ENCODE assay signal across 22 cellular contexts in the genomic region with DNA sequence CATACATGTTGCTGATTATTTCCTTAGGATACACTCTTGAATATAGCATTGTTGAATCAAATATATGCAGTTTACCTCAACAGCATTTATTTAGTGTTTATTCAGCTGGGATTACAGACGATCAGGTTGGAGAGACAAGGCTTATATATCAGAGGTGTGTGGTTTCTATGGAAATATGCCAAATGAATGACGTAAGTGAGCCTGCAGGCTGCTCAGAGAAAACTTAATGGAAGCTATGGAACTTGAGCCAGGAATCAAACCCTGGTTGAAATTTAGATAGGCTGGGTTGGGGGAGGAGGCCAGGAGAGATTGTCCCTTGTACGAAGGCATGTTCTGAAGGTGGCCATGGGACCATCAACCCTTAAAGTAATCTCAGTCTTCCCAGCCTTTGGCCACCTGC.
DNase-seq lines count a peak whose midpoint lies in the region; ATAC-seq and TF ChIP-seq lines count a peak whose summit lies in the region.
"Had no signal": no experiment of that assay in that cellular context is flagged by ENCODE, and none has a peak within 500 bp of the region (broad histone marks: within the 10 kb centered on the region; RNA-seq: fewer than 3 reads in every experiment).

No MANE protein-coding gene starts in this region.

- H3K4me2 ChIP-seq in IMR-90 (ENCODE audit: low read depth, low read length), result no peak overlapping the region

- H3K9ac ChIP-seq in IMR-90 (ENCODE audit: low read depth, low read length), result no peak overlapping the region

- no peak for TF ChIP-seq CTCF in CD8-positive, alpha-beta T cell (IDR thresholded peaks at IDR 0.05)
- TF ChIP-seq CTCF in IMR-90 (conservative IDR thresholded peaks at IDR 0.05; ENCODE audit: low read depth, low read length) (no peak), choroid plexus epithelial cell (conservative IDR thresholded peaks at IDR 0.05; ENCODE audit: low read depth, low read length) (no peak)

- no peak overlapping the region for H2AK9ac ChIP-seq in IMR-90 (replicated peaks; ENCODE audit: low read depth, low read length, poor library complexity)

- no peak for ATAC-seq in CD8-positive, alpha-beta T cell
- ATAC-seq in IMR-90 (ENCODE audit: low read depth) (no peak), sciatic nerve (no peak), GM19452 (IDR thresholded peaks at IDR 0.05; ENCODE audit: unreplicated experiment) (no peak), GM19023 (IDR thresholded peaks at IDR 0.05; ENCODE audit: unreplicated experiment) (no peak)
- ATAC-seq: activated CD8-positive, alpha-beta T cell treated with anti-CD3 and anti-CD28 coated beads, Interleukin-2, amount 10 ng/mL, durations not matched to agents 7 days and 5 days; activated T-cell treated with anti-CD3 and anti-CD28 coated beads, Interleukin-2, amount 50 U/mL, for 4 hours; GM12878 had no signal

- no peaks in the 10 kb centered on the region for H4K20me1 ChIP-seq in IMR-90 (ENCODE audit: insufficient read depth, low read length)

- no peak overlapping the region for H3K27ac ChIP-seq in CD8-positive, alpha-beta T cell (ENCODE audit: low read depth, low read length)
- no peak overlapping the region for H3K27ac ChIP-seq in IMR-90 (ENCODE audit: insufficient read depth, low read length)
- H3K27ac ChIP-seq: ovary had no signal

- 84% methylated on average over 2 of the region's 3 CpGs; no CpG with 5 or more reads in 1 of the 2 experiments for WGBS in IMR-90 (ENCODE audit: extremely low coverage in 2 of 2, insufficient read length in 1 of 2), 2 experiments

- no peak overlapping the region for H2BK5ac ChIP-seq in IMR-90 (ENCODE audit: low read depth, low read length, poor library complexity, severe bottlenecking)

- intact Hi-C loops in CD8-positive, alpha-beta T cell (cut with DNase I, micrococcal nuclease), result no loop called here
- intact Hi-C loops in IMR-90 (cut with micrococcal nuclease) (no loop called here), sciatic nerve (cut with DNase I) (no loop called here)

- H3K79me1 ChIP-seq in IMR-90 (ENCODE audit: low read depth in 1 of 2, low read length in 2 of 2), result no peaks in the 10 kb centered on the region; a peak in 1 of 4 replicates

- H3K4me1 Mint-ChIP-seq in CD8-positive, alpha-beta T cell (ENCODE audit: low read depth), result peaks cover 10% of the 10 kb centered on the region
- H3K4me1 Mint-ChIP-seq: activated B cell treated with CpG ODN at 0.5 μM for 24 hours had no signal

- H3K4me3 ChIP-seq in CD8-positive, alpha-beta T cell (ENCODE audit: low read depth, low read length), result no peak overlapping the region
- H3K4me3 ChIP-seq in IMR-90 (ENCODE audit: insufficient read depth, low read depth, low read length) (no peak overlapping the region), choroid plexus epithelial cell (ENCODE audit: low read depth, low read length) (no peak overlapping the region)
- H3K4me3 ChIP-seq: GM12878, ovary had no signal

- no peak overlapping the region for H3K56ac ChIP-seq in IMR-90 (ENCODE audit: extremely low read depth, insufficient read depth, low read length)

- POLR2A ChIA-PET in CD8-positive, alpha-beta T cell (lab: Charles Lee), result interaction anchor here (1.1 kb wide), 1 partner anchor 9 kb away, joined by 3 read pairs; no protein-coding TSS in a partner anchor
- POLR2A ChIA-PET in IMR-90 (lab: Charles Lee; ENCODE audit: unreplicated experiment), result no interaction called here

- no peak overlapping the region for H4K5ac ChIP-seq in IMR-90 (ENCODE audit: low read depth, low read length)

- no peak overlapping the region for H4K8ac ChIP-seq in IMR-90 (ENCODE audit: low read depth in 2 of 2, low read length in 2 of 2)

- no peaks in the 10 kb centered on the region for H3K4me1 ChIP-seq in CD8-positive, alpha-beta T cell (ENCODE audit: insufficient read depth, low read length)
- H3K4me1 ChIP-seq in IMR-90 (ENCODE audit: control insufficient read depth, insufficient read depth, low read length), result no peaks in the 10 kb centered on the region; the same call in 1 of the 2 replicates
- H3K4me1 ChIP-seq: Caco-2 had no signal

- TF ChIP-seq RAD21 in IMR-90 (IDR thresholded peaks at IDR 0.05; ENCODE audit: low read length), result no peak

- BruUV-seq in IMR-90 (replicated peaks; lab: Mats Ljungman, UMichigan), result no TSS peak

- in situ Hi-C loops in IMR-90 (cut with MboI; ENCODE audit: low sequenced_read_pairs), result no loop called here

- dilution Hi-C loops in IMR-90 (cut with HindIII; ENCODE audit: low sequenced_read_pairs, unreplicated experiment), result no loop called here

- peaks cover 79% of the 10 kb centered on the region for H3K36me3 Mint-ChIP-seq in CD8-positive, alpha-beta T cell

- H3K23ac ChIP-seq in IMR-90 (ENCODE audit: low read depth, low read length), result no peak overlapping the region

- TF ChIP-seq POLR2A in IMR-90 (IDR thresholded peaks at IDR 0.05; ENCODE audit: low read depth, low read length), result no peak

- H3K18ac ChIP-seq in IMR-90 (ENCODE audit: low read depth, low read length), result no peak overlapping the region

- H3K4me3 Mint-ChIP-seq in CD8-positive, alpha-beta T cell, result no peak overlapping the region
- H3K4me3 Mint-ChIP-seq: activated B cell treated with CpG ODN at 0.5 μM for 24 hours; activated CD8-positive, alpha-beta T cell treated with anti-CD3 and anti-CD28 coated beads, Interleukin-2, amount 10 ng/mL, durations not matched to agents 7 days and 5 days; activated naive CD4-positive, alpha-beta T cell treated with anti-CD3 and anti-CD28 coated beads, Interleukin-2, amount 50 U/mL, for 24 hours; activated T-cell treated with anti-CD3 and anti-CD28 coated beads, Interleukin-2, amount 50 U/mL, for 4 hours; central memory CD8-positive, alpha-beta T cell had no signal

- CTCF ChIA-PET in CD8-positive, alpha-beta T cell (lab: Charles Lee), result interaction anchor here (0.6 to 5.2 kb wide), 3 partner anchors 111 to 818 kb away, joined by 3 to 23 read pairs (median 3); no protein-coding TSS in a partner anchor
- CTCF ChIA-PET in IMR-90 (lab: Yijun Ruan, JAX), result interaction anchor here (0.5 kb wide), 1 partner anchor 116 kb away, joined by 4 read pairs; no protein-coding TSS in a partner anchor

- H4K91ac ChIP-seq in IMR-90 (ENCODE audit: insufficient read depth, low read depth, low read length), result no peak overlapping the region

- H2AK5ac ChIP-seq in IMR-90 (ENCODE audit: low read depth, low read length), result no peak overlapping the region

- H3K27me3 ChIP-seq in CD8-positive, alpha-beta T cell (ENCODE audit: insufficient read depth, low read length), result no peaks in the 10 kb centered on the region
- H3K27me3 ChIP-seq in IMR-90 (ENCODE audit: control insufficient read depth, insufficient read depth, low read length), result no peaks in the 10 kb centered on the region
- H3K27me3 ChIP-seq: ovary had no signal

- no peaks in the 10 kb centered on the region for H3K9me3 ChIP-seq in CD8-positive, alpha-beta T cell (ENCODE audit: low read length)
- H3K9me3 ChIP-seq in IMR-90 (ENCODE audit: control insufficient read depth, insufficient read depth, low read length), result peaks cover 1% of the 10 kb centered on the region; the same call in 1 of the 2 replicates
- H3K9me3 ChIP-seq: Caco-2, ovary had no signal

- no peak overlapping the region for H3K4ac ChIP-seq in IMR-90 (ENCODE audit: low read depth, low read length)

- no peak overlapping the region for H3K14ac ChIP-seq in IMR-90 (replicated peaks; ENCODE audit: low read depth, low read length)

- H3K36me3 ChIP-seq in CD8-positive, alpha-beta T cell (ENCODE audit: insufficient read depth, low read length), result peaks cover 30% of the 10 kb centered on the region
- H3K36me3 ChIP-seq in IMR-90 (ENCODE audit: control insufficient read depth, insufficient read depth, low read length), result peaks cover 3% of the 10 kb centered on the region; the same call in 1 of the 2 replicates
- H3K36me3 ChIP-seq: ovary had no signal

- no peak overlapping the region for H2BK15ac ChIP-seq in IMR-90 (ENCODE audit: low read depth, low read length)

- no peaks in the 10 kb centered on the region for H3K9me3 Mint-ChIP-seq in CD8-positive, alpha-beta T cell
- H3K9me3 Mint-ChIP-seq: activated naive CD4-positive, alpha-beta T cell treated with anti-CD3 and anti-CD28 coated beads, Interleukin-2, amount 50 U/mL, for 24 hours; central memory CD8-positive, alpha-beta T cell had no signal

- no peak overlapping the region for H2AFZ ChIP-seq in IMR-90 (replicated peaks; ENCODE audit: low read length, poor library complexity)

- no peak overlapping the region for H2BK120ac ChIP-seq in IMR-90 (ENCODE audit: low read depth, low read length)

- H3K9me1 ChIP-seq in IMR-90 (ENCODE audit: insufficient read depth, low read length), result peaks cover 5% of the 10 kb centered on the region; the same call in 1 of the 2 replicates

- no peak overlapping the region for H2BK20ac ChIP-seq in IMR-90 (ENCODE audit: low read depth, low read length)

- no peak for DNase-seq in CD8-positive, alpha-beta T cell
- DNase-seq in IMR-90 (peak; percentile 51), RPMI7951 (ENCODE audit: low read depth) (peak; percentile 30), choroid plexus epithelial cell (ENCODE audit: low read depth) (peak; percentile 67), sciatic nerve (ENCODE audit: low spot score) (no peak)
- DNase-seq: activated B cell treated with CpG ODN at 0.5 μM for 24 hours; activated CD8-positive, alpha-beta T cell treated with anti-CD3 and anti-CD28 coated beads, Interleukin-2, amount 10 ng/mL, durations not matched to agents 7 days and 5 days; activated T-cell treated with anti-CD3 and anti-CD28 coated beads, Interleukin-2, amount 50 U/mL, for 4 hours; Caco-2; effector CD8-positive, alpha-beta T cell; GF-D8; H7; NCI-H345; ovary; SIG-M5; stimulated activated CD4-positive, alpha-beta T cell treated with anti-CD3 and anti-CD28 coated beads, Interleukin-2, amount 100 ng/mL, for 24 hours; T-helper 2 cell had no signal

- no peaks in the 10 kb centered on the region for H3K27me3 Mint-ChIP-seq in CD8-positive, alpha-beta T cell (ENCODE audit: low read depth)
- H3K27me3 Mint-ChIP-seq: activated B cell treated with CpG ODN at 0.5 μM for 24 hours; activated naive CD4-positive, alpha-beta T cell treated with anti-CD3 and anti-CD28 coated beads, Interleukin-2, amount 50 U/mL, for 24 hours; central memory CD8-positive, alpha-beta T cell had no signal

- H3K27ac Mint-ChIP-seq in CD8-positive, alpha-beta T cell, result peak overlapping the region; percentile 23
- H3K27ac Mint-ChIP-seq: activated B cell treated with CpG ODN at 0.5 μM for 24 hours; activated CD8-positive, alpha-beta T cell treated with anti-CD3 and anti-CD28 coated beads, Interleukin-2, amount 10 ng/mL, durations not matched to agents 7 days and 5 days had no signal

TF ChIP-seq in IMR-90, 13 proteins besides CTCF, POLR2A, EP300 and RAD21 (continues in another document):
- no peak for TF ChIP-seq CEBPB (IDR thresholded peaks at IDR 0.05; ENCODE audit: low read depth, low read length)
- TF ChIP-seq CHD1 (IDR thresholded peaks at IDR 0.05; ENCODE audit: low read depth, low read length), result no peak
- TF ChIP-seq RCOR1 (IDR thresholded peaks at IDR 0.05; ENCODE audit: insufficient replicate concordance, low read length), result no peak

Comparison
In these comparisons a context has a peak if more than half of its experiments do, and no peak if none do; other contexts are left out.
1. DNase-seq: peak in IMR-90 (single experiment), RPMI7951 (single experiment) and choroid plexus epithelial cell (single experiment); none in CD8-positive, alpha-beta T cell (0 of 7) and sciatic nerve (single experiment).